In genomic region chr2:212427031-212427430, GRCh38 we compare ENCODE assay signal across 2 cellular contexts.
A peak's percentile ranks its signal among the peaks of the same experiment; 100 is the strongest.
TF ChIP-seq lines count a peak whose summit lies in the region.

No MANE protein-coding gene starts in this region.

TF ChIP-seq in GM23338, 12 proteins besides CTCF, POLR2A, EP300 and RAD21:
- TF ChIP-seq CREB1 (CRISPR knock-in tag; IDR thresholded peaks at IDR 0.05; ENCODE audit: low read depth), result no peak
- TF ChIP-seq JUNB (IDR thresholded peaks at IDR 0.05; ENCODE audit: unreplicated experiment), result no peak
- TF ChIP-seq NANOG (IDR thresholded peaks at IDR 0.05; ENCODE audit: borderline replicate concordance), result peak; percentile 66; the same call in 1 of the 2 replicates

TF ChIP-seq in H1, 55 proteins besides CTCF, POLR2A, EP300 and RAD21:
- TF ChIP-seq KDM5A (IDR thresholded peaks at IDR 0.05; ENCODE audit: low read length) (no peak), TAF1 (IDR thresholded peaks at IDR 0.05; ENCODE audit: low read depth, low read length) (no peak), SRF (IDR thresholded peaks at IDR 0.05; ENCODE audit: low read depth, low read length) (no peak), FOSL1 (IDR thresholded peaks at IDR 0.05; ENCODE audit: insufficient read depth, low read depth, low read length) (no peak), SIN3A (conservative IDR thresholded peaks at IDR 0.05 in 1 of 2, IDR thresholded peaks at IDR 0.05 in 1 of 2; ENCODE audit: low read depth in 1 of 2, low read length in 2 of 2) (no peak), GTF2F1 (IDR thresholded peaks at IDR 0.05; ENCODE audit: borderline replicate concordance, low read depth, low read length) (no peak), CHD2 (IDR thresholded peaks at IDR 0.05; ENCODE audit: low read length) (no peak)
